Comparison of ENCODE assay signal across 11 cellular contexts in the genomic region with DNA sequence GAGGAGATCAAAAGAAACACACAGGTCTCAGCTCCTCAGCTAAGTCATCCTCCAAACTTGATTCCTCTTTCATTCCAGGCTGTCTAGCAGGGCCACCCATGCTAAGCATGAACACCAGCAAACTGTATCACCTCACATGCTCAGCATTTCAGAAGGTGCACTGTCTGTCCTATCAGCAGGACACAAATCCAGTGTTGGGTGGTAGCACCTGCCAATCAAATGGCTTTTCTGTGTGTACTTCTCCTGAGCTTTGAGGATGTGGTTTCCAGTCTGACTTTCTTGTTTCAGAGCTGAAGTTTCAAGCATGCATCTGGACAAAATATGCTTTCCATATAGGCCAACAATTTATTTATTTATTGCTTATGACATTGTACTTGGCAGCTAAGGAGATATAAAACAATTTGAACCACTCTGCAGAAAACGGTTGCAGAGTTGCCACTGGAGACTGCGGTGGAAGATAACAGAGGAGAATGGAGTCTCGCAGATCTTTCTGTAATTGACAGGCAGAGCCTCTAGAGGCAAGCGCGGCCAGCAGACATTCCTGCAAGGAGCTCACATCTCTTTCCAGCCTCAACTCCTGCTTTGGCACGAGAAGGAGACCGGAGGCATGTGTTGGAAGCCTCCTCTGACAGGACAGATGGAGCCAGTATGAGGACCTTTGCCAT.
DNase-seq lines count a peak whose midpoint lies in the region; ATAC-seq, FAIRE-seq and TF ChIP-seq lines count a peak whose summit lies in the region.
"Had no signal": no experiment of that assay in that cellular context is flagged by ENCODE, and none has a peak within 500 bp of the region (broad histone marks: within the 10 kb centered on the region; RNA-seq: fewer than 3 reads in every experiment).

No MANE protein-coding gene starts in this region.

- no peaks in the 10 kb centered on the region for H3K4me1 ChIP-seq in right lobe of liver

- no TSS peak for BruUV-seq in MCF 10A (replicated peaks; lab: Mats Ljungman, UMichigan)

- H3K27ac Mint-ChIP-seq in MCF 10A (ENCODE audit: low read depth, unreplicated experiment): no peak overlapping the region
- no peak overlapping the region for H3K27ac Mint-ChIP-seq in activated CD4-positive, alpha-beta memory T cell treated with anti-CD3 and anti-CD28 coated beads for 36 hours

- H3K9me3 Mint-ChIP-seq in MCF 10A (ENCODE audit: unreplicated experiment): no peaks in the 10 kb centered on the region
- H3K9me3 Mint-ChIP-seq in activated CD4-positive, alpha-beta memory T cell treated with anti-CD3 and anti-CD28 coated beads for 36 hours: no peaks in the 10 kb centered on the region

- DNase-seq in cerebellum (ENCODE audit: low spot score) (peak; percentile 15), right lobe of liver (no peak), MCF 10A (ENCODE audit: unreplicated experiment) (no peak), frontal cortex (ENCODE audit: low spot score in 2 of 2) (no peak)
- DNase-seq in activated CD4-positive, alpha-beta memory T cell treated with anti-CD3 and anti-CD28 coated beads for 36 hours: no peak
- DNase-seq: glutamatergic neuron, midbrain had no signal

- ATAC-seq in GM18868 (IDR thresholded peaks at IDR 0.05; ENCODE audit: unreplicated experiment) (peak; percentile 92), GM21526 (IDR thresholded peaks at IDR 0.05; ENCODE audit: low FRiP score, unreplicated experiment) (peak; percentile 96), HG03108 (IDR thresholded peaks at IDR 0.05; ENCODE audit: unreplicated experiment) (peak; percentile 90), right lobe of liver (no peak)

- WGBS in right lobe of liver (ENCODE audit: insufficient coverage, low coverage, low lambda C conversion rate, missing lambda C conversion rate): 71% methylated on average over 7 of the region's 7 CpGs

- POLR2A ChIA-PET in MCF 10A (lab: Yijun Ruan, JAX): no interaction called here
- POLR2A ChIA-PET in activated CD4-positive, alpha-beta memory T cell treated with anti-CD3 and anti-CD28 coated beads for 36 hours (lab: Charles Lee): no interaction called here

- intact Hi-C loops in right lobe of liver (cut with DNase I): no loop called here
- intact Hi-C loops in MCF 10A (cut with micrococcal nuclease): no loop called here
- intact Hi-C loops in activated CD4-positive, alpha-beta memory T cell treated with anti-CD3 and anti-CD28 coated beads for 36 hours (cut with micrococcal nuclease): no loop called here

- H3K4me1 Mint-ChIP-seq in MCF 10A (ENCODE audit: insufficient read depth, unreplicated experiment): no peaks in the 10 kb centered on the region
- H3K4me1 Mint-ChIP-seq in activated CD4-positive, alpha-beta memory T cell treated with anti-CD3 and anti-CD28 coated beads for 36 hours (ENCODE audit: low read depth): no peaks in the 10 kb centered on the region
- H3K4me1 Mint-ChIP-seq: central memory CD8-positive, alpha-beta T cell had no signal

- no peak overlapping the region for H3K4me3 ChIP-seq in right lobe of liver

- no peaks in the 10 kb centered on the region for H3K27me3 Mint-ChIP-seq in MCF 10A (ENCODE audit: insufficient read depth, unreplicated experiment)
- H3K27me3 Mint-ChIP-seq in activated CD4-positive, alpha-beta memory T cell treated with anti-CD3 and anti-CD28 coated beads for 36 hours: no peaks in the 10 kb centered on the region
- H3K27me3 Mint-ChIP-seq: central memory CD8-positive, alpha-beta T cell had no signal

- TF ChIP-seq CTCF in right lobe of liver (IDR thresholded peaks at IDR 0.05) (no peak), MCF 10A (IDR thresholded peaks at IDR 0.05; ENCODE audit: unreplicated experiment) (no peak)

- no peaks in the 10 kb centered on the region for H3K36me3 ChIP-seq in right lobe of liver

- no peak overlapping the region for H3K4me3 Mint-ChIP-seq in MCF 10A (ENCODE audit: unreplicated experiment)
- H3K4me3 Mint-ChIP-seq in activated CD4-positive, alpha-beta memory T cell treated with anti-CD3 and anti-CD28 coated beads for 36 hours: no peak overlapping the region
- H3K4me3 Mint-ChIP-seq: central memory CD8-positive, alpha-beta T cell had no signal

- no peaks in the 10 kb centered on the region for H3K27me3 ChIP-seq in right lobe of liver

- no peaks in the 10 kb centered on the region for H3K9me3 ChIP-seq in right lobe of liver

- FAIRE-seq in frontal cortex (lab: Jason Lieb, UNC): no peak

- H3K27ac ChIP-seq in right lobe of liver: no peak overlapping the region

- no peaks in the 10 kb centered on the region for H3K36me3 Mint-ChIP-seq in MCF 10A (ENCODE audit: insufficient read depth, unreplicated experiment)
- H3K36me3 Mint-ChIP-seq in activated CD4-positive, alpha-beta memory T cell treated with anti-CD3 and anti-CD28 coated beads for 36 hours: no peaks in the 10 kb centered on the region

- CTCF ChIA-PET in MCF 10A (lab: Yijun Ruan, JAX): interaction anchor here (0.5 kb wide), 1 partner anchor 64 kb away, joined by 3 read pairs; no protein-coding TSS in a partner anchor
- CTCF ChIA-PET in activated CD4-positive, alpha-beta memory T cell treated with anti-CD3 and anti-CD28 coated beads for 36 hours (lab: Charles Lee): no interaction called here

- TF ChIP-seq POLR2A in right lobe of liver (IDR thresholded peaks at IDR 0.05): no peak

Comparison
In these comparisons a context has a peak if more than half of its experiments do, and no peak if none do; other contexts are left out.
1. ATAC-seq: peak in GM18868 (single experiment), GM21526 (single experiment) and HG03108 (single experiment); none in right lobe of liver (0 of 4).